1 cellular context compared by ENCODE assay signal in genomic region chr18:717003-717402, GRCh38.
TF ChIP-seq lines count a peak whose summit lies in the region.

No MANE protein-coding gene starts in this region.

TF ChIP-seq in K562, 482 proteins besides CTCF, POLR2A, EP300 and RAD21:
- TF ChIP-seq, protein P1, sequence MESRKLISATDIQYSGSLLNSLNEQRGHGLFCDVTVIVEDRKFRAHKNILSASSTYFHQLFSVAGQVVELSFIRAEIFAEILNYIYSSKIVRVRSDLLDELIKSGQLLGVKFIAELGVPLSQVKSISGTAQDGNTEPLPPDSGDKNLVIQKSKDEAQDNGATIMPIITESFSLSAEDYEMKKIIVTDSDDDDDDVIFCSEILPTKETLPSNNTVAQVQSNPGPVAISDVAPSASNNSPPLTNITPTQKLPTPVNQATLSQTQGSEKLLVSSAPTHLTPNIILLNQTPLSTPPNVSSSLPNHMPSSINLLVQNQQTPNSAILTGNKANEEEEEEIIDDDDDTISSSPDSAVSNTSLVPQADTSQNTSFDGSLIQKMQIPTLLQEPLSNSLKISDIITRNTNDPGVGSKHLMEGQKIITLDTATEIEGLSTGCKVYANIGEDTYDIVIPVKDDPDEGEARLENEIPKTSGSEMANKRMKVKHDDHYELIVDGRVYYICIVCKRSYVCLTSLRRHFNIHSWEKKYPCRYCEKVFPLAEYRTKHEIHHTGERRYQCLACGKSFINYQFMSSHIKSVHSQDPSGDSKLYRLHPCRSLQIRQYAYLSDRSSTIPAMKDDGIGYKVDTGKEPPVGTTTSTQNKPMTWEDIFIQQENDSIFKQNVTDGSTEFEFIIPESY (CRISPR knock-in tag; IDR thresholded peaks at IDR 0.05): 0 out of 2 replicates have a peak, but pooled peaks have one; percentile 12
- no peak for TF ChIP-seq ZBTB11 (CRISPR knock-in tag; IDR thresholded peaks at IDR 0.05)
